29 cellular contexts compared by ENCODE assay signal in the genomic region with DNA sequence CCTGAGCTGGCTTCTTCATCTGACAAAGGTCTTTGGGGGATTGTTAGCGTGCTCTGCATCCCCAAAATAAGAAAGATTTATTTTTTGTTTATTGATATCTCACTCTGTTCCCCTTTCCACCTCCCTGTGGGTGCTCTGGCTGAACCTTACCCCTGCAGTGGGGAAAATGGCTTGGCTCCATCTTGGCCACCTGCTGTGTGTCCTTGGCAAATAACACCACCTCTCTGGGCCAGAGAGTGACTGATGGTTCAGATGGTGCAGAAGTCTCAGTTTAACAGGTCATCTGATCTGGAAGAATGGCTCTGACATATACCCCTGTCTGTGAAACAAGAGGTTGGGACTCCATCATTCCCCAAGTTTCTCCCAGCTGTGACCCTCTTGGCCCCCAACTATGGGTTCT.
"Had no signal": no experiment of that assay in that cellular context is flagged by ENCODE, and none has a peak within 500 bp of the region (broad histone marks: within the 10 kb centered on the region; RNA-seq: fewer than 3 reads in every experiment).

No MANE protein-coding gene starts in this region.

- H3K27ac Mint-ChIP-seq: activated B cell treated with CpG ODN at 0.5 μM for 24 hours; activated CD8-positive, alpha-beta T cell treated with anti-CD3 and anti-CD28 coated beads for 36 hours; activated naive CD8-positive, alpha-beta T cell; activated T-helper 17 cell treated with anti-CD3 and anti-CD28 coated beads, Interleukin-2, amount 50 U/mL, for 72 hours; T-helper 17 cell; T-helper 2 cell treated with Interferon-gamma antibody and Interleukin-4, amounts not matched to agents 5 μg/mL and 100 μg/mL, for 36 hours had no signal

- DNase-seq: activated B cell treated with CpG ODN at 0.5 μM for 24 hours; activated CD4-positive, alpha-beta T cell treated with anti-CD3 and anti-CD28 coated beads for 48 hours; activated CD4-positive, alpha-beta T cell treated with anti-CD3 and anti-CD28 coated beads, Interleukin-2, amount 50 U/mL, for 1 hour; activated CD4-positive, alpha-beta T cell treated with anti-CD3 and anti-CD28 coated beads, Interleukin-2, amount 50 U/mL, for 48 hours; activated CD8-positive, alpha-beta memory T cell treated with anti-CD3 and anti-CD28 coated beads for 24 hours; activated CD8-positive, alpha-beta T cell treated with anti-CD3 and anti-CD28 coated beads for 36 hours; activated effector memory CD4-positive, alpha-beta T cell treated with Interleukin-2 at 50 U/mL for 16 hours; activated gamma-delta T cell treated with Interleukin-2 at 50 U/mL for 16 hours; activated naive CD4-positive, alpha-beta T cell treated with anti-CD3 and anti-CD28 coated beads, Interleukin-2, amount 50 U/mL, for 16 hours; activated naive CD4-positive, alpha-beta T cell treated with Interleukin-2 at 50 U/mL for 16 hours; activated T-cell treated with anti-CD3 and anti-CD28 coated beads, Interleukin-2, amount 50 U/mL, for 4 hours; amniotic stem cell; anterior cingulate cortex; brain microvascular endothelial cell; colonic mucosa; effector CD8-positive, alpha-beta T cell; esophagus squamous epithelium; foreskin melanocyte; head of caudate nucleus; T-helper 1 cell; T-helper 17 cell; T1000; WERI-Rb-1 had no signal

- H3K36me3 ChIP-seq: brain microvascular endothelial cell, colonic mucosa, esophagus squamous epithelium, WERI-Rb-1 had no signal

- ATAC-seq: activated CD4-positive, CD25-positive, alpha-beta regulatory T cell treated with anti-CD3 and anti-CD28 coated beads, Interleukin-2, amount 50 U/mL, for 24 hours; activated CD8-positive, alpha-beta T cell treated with anti-CD3 and anti-CD28 coated beads for 36 hours; activated T-cell treated with anti-CD3 and anti-CD28 coated beads, Interleukin-2, amount 50 U/mL, for 4 hours; activated T-helper 17 cell treated with anti-CD3 and anti-CD28 coated beads, Interleukin-2, amount 50 U/mL, for 72 hours; T-helper 17 cell had no signal

- H3K4me1 Mint-ChIP-seq: activated B cell treated with CpG ODN at 0.5 μM for 24 hours; activated T-helper 17 cell treated with anti-CD3 and anti-CD28 coated beads, Interleukin-2, amount 50 U/mL, for 72 hours; central memory CD8-positive, alpha-beta T cell had no signal

- H3K4me3 ChIP-seq: colonic mucosa, esophagus squamous epithelium had no signal

- H3K36me3 Mint-ChIP-seq: activated naive CD8-positive, alpha-beta T cell had no signal

- H3K4me3 Mint-ChIP-seq: activated B cell treated with CpG ODN at 0.5 μM for 24 hours; activated CD8-positive, alpha-beta T cell treated with anti-CD3 and anti-CD28 coated beads for 36 hours; activated naive CD8-positive, alpha-beta T cell; activated T-cell treated with anti-CD3 and anti-CD28 coated beads, Interleukin-2, amount 50 U/mL, for 4 hours; activated T-helper 17 cell treated with anti-CD3 and anti-CD28 coated beads, Interleukin-2, amount 50 U/mL, for 72 hours; central memory CD8-positive, alpha-beta T cell; T-helper 17 cell; T-helper 2 cell treated with Interferon-gamma antibody and Interleukin-4, amounts not matched to agents 5 μg/mL and 100 μg/mL, for 36 hours had no signal

- H3K9me3 ChIP-seq: colonic mucosa, esophagus squamous epithelium had no signal

- H3K4me1 ChIP-seq: colonic mucosa, esophagus squamous epithelium had no signal

- H3K9me3 Mint-ChIP-seq: activated B cell treated with CpG ODN at 0.5 μM for 24 hours; activated CD8-positive, alpha-beta T cell treated with anti-CD3 and anti-CD28 coated beads for 36 hours; activated T-cell treated with anti-CD3 and anti-CD28 coated beads, Interleukin-2, amount 50 U/mL, for 4 hours; activated T-helper 17 cell treated with anti-CD3 and anti-CD28 coated beads, Interleukin-2, amount 50 U/mL, for 72 hours; central memory CD8-positive, alpha-beta T cell; T-helper 2 cell treated with Interferon-gamma antibody and Interleukin-4, amounts not matched to agents 5 μg/mL and 100 μg/mL, for 36 hours had no signal

- H3K27me3 ChIP-seq: brain microvascular endothelial cell, colonic mucosa had no signal

- H3K27ac ChIP-seq: brain microvascular endothelial cell, colonic mucosa, epithelial cell of prostate, esophagus squamous epithelium, WERI-Rb-1 had no signal
